8 cellular contexts compared by ENCODE assay signal in genomic region chr2:86764661-86765307, GRCh38. TPM values are rescaled to one million over a fixed set of nuclear protein-coding genes. Genes with fewer than 3 reads are reported as not detected.
DNase-seq lines count a peak whose midpoint lies in the region; FAIRE-seq and TF ChIP-seq lines count a peak whose summit lies in the region.

No MANE protein-coding gene starts in this region.

- H2BK15ac ChIP-seq in H1 (ENCODE audit: low read length): no peak overlapping the region

- H2AK5ac ChIP-seq in H1 (ENCODE audit: low read depth, low read length): no peak overlapping the region

- no peak overlapping the region for H3K23ac ChIP-seq in H1 (ENCODE audit: insufficient read length)

- no peak overlapping the region for H3K9ac ChIP-seq in SK-N-SH
- peak overlapping the region in 1 of 4 experiments; percentile 8; a peak in 1 of 7 replicates for H3K9ac ChIP-seq in H1 (replicated peaks in 1 of 4; ENCODE audit: extremely low read depth in 1 of 4, low read depth in 3 of 4, low read length in 3 of 4)

- no peak overlapping the region for H3K27ac ChIP-seq in SK-N-SH (ENCODE audit: low read depth in 2 of 2, low read length in 1 of 2)
- no peak overlapping the region for H3K27ac ChIP-seq in H1 (ENCODE audit: low read depth, low read length)

- H3K27me3 ChIP-seq in SK-N-SH (ENCODE audit: insufficient read depth): no peaks in the 10 kb centered on the region
- H3K27me3 ChIP-seq in H1 (replicated peaks in 1 of 4; ENCODE audit: control insufficient read depth in 3 of 4, extremely low read depth in 1 of 4, insufficient read depth in 3 of 4, low read length in 3 of 4): no peaks in the 10 kb centered on the region

- peaks cover 4% of the 10 kb centered on the region for H3F3A ChIP-seq in SK-N-SH (replicated peaks; ENCODE audit: insufficient read depth)

- H3K9me3 Mint-ChIP-seq in mesothelial cell of epicardium: no peaks in the 10 kb centered on the region

- POLR2A ChIA-PET in SK-N-SH (lab: Yijun Ruan, JAX): no interaction called here
- POLR2A ChIA-PET in H1 (lab: Charles Lee; ENCODE audit: partially characterized antibody): interaction anchor here (1.8 kb wide), 1 partner anchor 12 kb away, joined by 4 read pairs; no protein-coding TSS in a partner anchor

- no peak overlapping the region for H4K8ac ChIP-seq in H1 (ENCODE audit: extremely low read depth, insufficient read depth, low read length)

- no peaks in the 10 kb centered on the region for H3K27me3 Mint-ChIP-seq in mesothelial cell of epicardium (ENCODE audit: low read depth)

- H3K4me2 ChIP-seq in SK-N-SH (no peak overlapping the region), H1 (ENCODE audit: insufficient read depth in 1 of 2, low read depth in 2 of 2, low read length in 2 of 2) (no peak overlapping the region)

- H3K9me3 ChIP-seq in SK-N-SH (no peaks in the 10 kb centered on the region), H1 (ENCODE audit: insufficient read depth in 2 of 2, low read depth in 1 of 2, low read length in 1 of 2) (no peaks in the 10 kb centered on the region)

- H3K56ac ChIP-seq in H1 (replicated peaks; ENCODE audit: insufficient read length, low read depth, low read length): no peak overlapping the region

- peaks cover 3% of the 10 kb centered on the region for H3K36me3 Mint-ChIP-seq in mesothelial cell of epicardium

- peak; percentile 65 for TF ChIP-seq CTCF in GM12875 (IDR thresholded peaks at IDR 0.05; ENCODE audit: borderline replicate concordance, insufficient read depth, low read depth, low read length)
- peak; percentile 74 for TF ChIP-seq CTCF in SK-N-SH (IDR thresholded peaks at IDR 0.05)
- TF ChIP-seq CTCF in H1 (IDR thresholded peaks at IDR 0.05; ENCODE audit: control extremely low read depth in 1 of 3, insufficient read depth in 1 of 3, low read depth in 1 of 3, low read length in 3 of 3): peak in 2 of 3 experiments; percentile 56 to 57; a peak in 3 of 4 replicates
- TF ChIP-seq CTCF in mesothelial cell of epicardium (IDR thresholded peaks at IDR 0.05; ENCODE audit: unreplicated experiment): peak; percentile 65

- CTCF ChIA-PET in SK-N-SH (lab: Yijun Ruan, JAX) (interaction anchor here (0.7 to 3.7 kb wide), 12 partner anchors 10 to 293 kb away, joined by 3 to 25 read pairs (median 4); no protein-coding TSS in a partner anchor), H1 (lab: Charles Lee; ENCODE audit: partially characterized antibody) (interaction anchor here (0.6 to 5.3 kb wide), 18 partner anchors 8 to 394 kb away, joined by 3 to 29 read pairs (median 4); partner anchors contain the start of gene CD8A)

- peak overlapping the region; percentile 41 for H3K27ac Mint-ChIP-seq in mesothelial cell of epicardium

- H4K91ac ChIP-seq in H1 (replicated peaks; ENCODE audit: insufficient read length, low read length): no peak overlapping the region

- H3K79me1 ChIP-seq in H1 (ENCODE audit: low read depth, low read length): no peaks in the 10 kb centered on the region

- H4K5ac ChIP-seq in H1 (ENCODE audit: insufficient read length, low read depth, low read length): no peak overlapping the region

- H2BK120ac ChIP-seq in H1 (replicated peaks; ENCODE audit: low read depth, low read length): no peak overlapping the region

- H3K4me3 Mint-ChIP-seq in mesothelial cell of epicardium: no peak overlapping the region

- no peak overlapping the region for H3K18ac ChIP-seq in H1 (ENCODE audit: extremely low read depth, low read length)

- H2BK12ac ChIP-seq in H1 (ENCODE audit: low read depth, low read length): no peak overlapping the region

- 47% methylated on average over 4 of the region's 4 CpGs for WGBS in SK-N-SH (ENCODE audit: low lambda C conversion rate)
- WGBS in H1 (ENCODE audit: extremely low coverage in 1 of 2, insufficient coverage in 1 of 2, insufficient read length in 1 of 2, insufficient replicate concordance in 2 of 2, low coverage in 1 of 2, low lambda C conversion rate in 2 of 2, missing lambda C conversion rate in 1 of 2), 2 experiments: 50% methylated on average over 4 of the region's 4 CpGs; no CpG with 5 or more reads in 1 of the 2 experiments

- H3K4me1 ChIP-seq in SK-N-SH (ENCODE audit: control insufficient read depth in 1 of 2, insufficient read depth in 2 of 2, low read depth in 1 of 2, low read length in 1 of 2) (peaks cover 0 to 3% of the 10 kb centered on the region in 2 experiments; a peak in 1 of 4 replicates), H1 (replicated peaks in 1 of 4; ENCODE audit: control insufficient read depth in 3 of 4, insufficient read depth in 4 of 4, low read length in 3 of 4) (no peaks in the 10 kb centered on the region)

- no peaks in the 10 kb centered on the region for H3K23me2 ChIP-seq in H1 (ENCODE audit: low read depth, low read length)

- no peak for TF ChIP-seq POLR2A in H1 (IDR thresholded peaks at IDR 0.05; ENCODE audit: control extremely low read depth in 1 of 2, low read depth in 2 of 2, low read length in 2 of 2)

- no peaks in the 10 kb centered on the region for H4K20me1 ChIP-seq in SK-N-SH (ENCODE audit: insufficient read depth)
- H4K20me1 ChIP-seq in H1 (replicated peaks in 1 of 2; ENCODE audit: control insufficient read depth in 1 of 2, insufficient read depth in 2 of 2, low read length in 2 of 2): peaks cover 0 to 5% of the 10 kb centered on the region in 2 experiments

- no peaks in the 10 kb centered on the region for H3K9me2 ChIP-seq in SK-N-SH

- H2AFZ ChIP-seq in SK-N-SH (ENCODE audit: low read depth): no peak overlapping the region
- H2AFZ ChIP-seq in H1 (ENCODE audit: low read length): no peak overlapping the region

- H2BK5ac ChIP-seq in H1 (ENCODE audit: low read depth, low read length): no peak overlapping the region

- TF ChIP-seq EP300 in SK-N-SH (IDR thresholded peaks at IDR 0.05; ENCODE audit: borderline replicate concordance in 1 of 2, low read depth in 1 of 2, low read length in 1 of 2): no peak
- TF ChIP-seq EP300 in H1 (IDR thresholded peaks at IDR 0.05; ENCODE audit: borderline replicate concordance in 1 of 2, low read depth in 2 of 2, low read length in 2 of 2): no peak

- FAIRE-seq in HTR-8/SVneo (lab: Jason Lieb, UNC) (no peak), H1 (lab: Jason Lieb, UNC) (peak; percentile 86)

- peaks cover 16% of the 10 kb centered on the region for H3K4me1 Mint-ChIP-seq in mesothelial cell of epicardium

- H3K79me2 ChIP-seq in SK-N-SH (ENCODE audit: insufficient read depth) (0 out of 2 replicates have a peak, but pooled peaks cover 6% of the 10 kb centered on the region), H1 (ENCODE audit: control insufficient read depth in 1 of 2, insufficient read depth in 2 of 2, low read length in 2 of 2) (peaks cover 0 to 13% of the 10 kb centered on the region in 2 experiments; a peak in 2 of 4 replicates)

- peak; percentile 41 to 59 for DNase-seq in AML-193 (lab: John Stamatoyannopoulos, UW)
- peak; percentile 61 for DNase-seq in HTR-8/SVneo (ENCODE audit: insufficient read length, low spot score)
- DNase-seq in SK-N-SH: peak; percentile 58
- DNase-seq in H1 (ENCODE audit: low read depth in 1 of 2, low spot score in 2 of 2): no peak
- DNase-seq in mesothelial cell of epicardium (ENCODE audit: low spot score in 2 of 2, unreplicated experiment in 2 of 2): no peak
- no peak for DNase-seq in SHP77 treated with DMSO at 0.1 percent for 48 hours (lab: John Stamatoyannopoulos, UW)
- no peak for DNase-seq in HK-2 (ENCODE audit: unreplicated experiment)

- peaks cover 9 to 15% of the 10 kb centered on the region in 2 experiments for H3K36me3 ChIP-seq in SK-N-SH (replicated peaks in 1 of 2; ENCODE audit: control insufficient read depth in 1 of 2, insufficient read depth in 2 of 2, low read length in 1 of 2)
- H3K36me3 ChIP-seq in H1 (ENCODE audit: control insufficient read depth in 2 of 4, insufficient read depth in 4 of 4, low read length in 3 of 4): peaks cover 0 to 19% (median 11%) of the 10 kb centered on the region in 4 experiments; a peak in 7 of 8 replicates

- H3K4me3 ChIP-seq in GM12875 (ENCODE audit: low read depth, low read length): no peak overlapping the region
- no peak overlapping the region for H3K4me3 ChIP-seq in SK-N-SH (ENCODE audit: low read depth in 2 of 2, low read length in 1 of 2)
- no peak overlapping the region for H3K4me3 ChIP-seq in H1 (ENCODE audit: extremely low read depth in 1 of 4, insufficient read depth in 2 of 4, low read depth in 3 of 4, low read length in 4 of 4)

- H3K14ac ChIP-seq in H1 (ENCODE audit: insufficient read length): no peak overlapping the region

- TF ChIP-seq RAD21 in SK-N-SH (IDR thresholded peaks at IDR 0.05; ENCODE audit: low read length): peak; percentile 77
- peak; percentile 67 to 77 for TF ChIP-seq RAD21 in H1 (IDR thresholded peaks at IDR 0.05 in 1 of 2, conservative IDR thresholded peaks at IDR 0.05 in 1 of 2; ENCODE audit: low read depth in 2 of 2, low read length in 2 of 2)

- H2BK20ac ChIP-seq in H1 (ENCODE audit: low read length): no peak overlapping the region

- H3K4ac ChIP-seq in H1 (replicated peaks; ENCODE audit: insufficient read length, low read depth, low read length): no peak overlapping the region

RNA-seq across cellular contexts. Expression of gene CD8A, which starts 25.9 kb away (rescaled TPM):
- polyA plus RNA-seq in SK-N-SH (2012; rRNA removed) (0.05 and 0.08 TPM in 2 replicates), H1 (2011; rRNA removed) (0.14 and 0.20 TPM in 2 replicates)
- 0.03 and 0.10 TPM in 2 replicates for polyA plus RNA-seq in SK-N-SH (2012; cell fraction: cytosol; rRNA removed)
- 0.07 and 0.19 TPM in 2 replicates for polyA plus RNA-seq in SK-N-SH (2012; cell fraction: nucleus; rRNA removed)
- total RNA-seq in H1 (2021; fragmentation: NEBNext Ultra II Directional; extraction: Animal tissue kit (Norgen Biotek cat#: 25700)): 0.39 and 0.48 TPM in 2 replicates
- polyA plus RNA-seq in H1 (2011; cell fraction: cytosol; rRNA removed): 0.17 TPM
- polyA plus RNA-seq in H1 (2011; cell fraction: nucleus; rRNA removed): 0.31 TPM
- polyA plus RNA-seq in H1 (2012, experiment 1 of 2): 0.15 to 0.27 TPM (median 0.16 TPM) in 4 replicates
- polyA plus RNA-seq in H1 (2012, experiment 2 of 2): 0.09 TPM
- polyA plus RNA-seq in H1 (2013, experiment 1 of 2): 0.55 TPM
- polyA plus RNA-seq in H1 (2013, experiment 2 of 2): 0.64 TPM
- polyA minus RNA-seq in H1 (2011; rRNA and poly(A)+ RNA removed): not detected in 2 replicates
- not detected for polyA minus RNA-seq in H1 (2011; cell fraction: cytosol; rRNA and poly(A)+ RNA removed)
- polyA minus RNA-seq in H1 (2011; cell fraction: nucleus; rRNA and poly(A)+ RNA removed): not detected
- 0.31 to 0.38 TPM (median 0.36 TPM) in 3 replicates for total RNA-seq in mesothelial cell of epicardium

RNA-seq across cellular contexts. Expression of gene RMND5A, which starts 44.7 kb away (rescaled TPM):
- 4.3 and 4.9 TPM in 2 replicates for polyA plus RNA-seq in SK-N-SH (2012; rRNA removed)
- 5.9 and 7.1 TPM in 2 replicates for polyA plus RNA-seq in SK-N-SH (2012; cell fraction: cytosol; rRNA removed)
- 3.6 and 3.7 TPM in 2 replicates for polyA plus RNA-seq in SK-N-SH (2012; cell fraction: nucleus; rRNA removed)
- 59.9 and 66.2 TPM in 2 replicates for total RNA-seq in H1 (2021; fragmentation: NEBNext Ultra II Directional; extraction: Animal tissue kit (Norgen Biotek cat#: 25700))
- 21.0 and 22.1 TPM in 2 replicates for polyA plus RNA-seq in H1 (2011; rRNA removed)
- polyA plus RNA-seq in H1 (2011; cell fraction: cytosol; rRNA removed): 23.5 TPM
- 14.8 TPM for polyA plus RNA-seq in H1 (2011; cell fraction: nucleus; rRNA removed)
- 22.9 to 34.3 TPM (median 25.4 TPM) in 4 replicates for polyA plus RNA-seq in H1 (2012, experiment 1 of 2)
- polyA plus RNA-seq in H1 (2012, experiment 2 of 2): 4.4 TPM
- polyA plus RNA-seq in H1 (2013, experiment 1 of 2): 23.7 TPM
- polyA plus RNA-seq in H1 (2013, experiment 2 of 2): 24.7 TPM
- polyA minus RNA-seq in H1 (2011; rRNA and poly(A)+ RNA removed): 95.8 and 99.3 TPM in 2 replicates
- polyA minus RNA-seq in H1 (2011; cell fraction: cytosol; rRNA and poly(A)+ RNA removed): 51.0 TPM
- 45.1 TPM for polyA minus RNA-seq in H1 (2011; cell fraction: nucleus; rRNA and poly(A)+ RNA removed)
- 41.0 to 44.3 TPM (median 43.9 TPM) in 3 replicates for total RNA-seq in mesothelial cell of epicardium

Comparison
In these comparisons a context has a peak if more than half of its experiments do, and no peak if none do; other contexts are left out.
1. DNase-seq: peak in AML-193 (2 of 2), HTR-8/SVneo (single experiment) and SK-N-SH (single experiment); none in H1 (0 of 2), mesothelial cell of epicardium (0 of 2), SHP77 treated with DMSO at 0.1 percent for 48 hours (single experiment) and HK-2 (single experiment).
2. Peak in every context shown above with its lines, with median percentiles within 50 percentile points of each other: CTCF ChIP-seq.